Comparison of ENCODE assay signal across 1 cellular context in genomic region chr12:91007531-91008290, GRCh38.
TF ChIP-seq lines count a peak whose summit lies in the region.

No MANE protein-coding gene starts in this region.

TF ChIP-seq in HepG2, 621 proteins besides CTCF, POLR2A, EP300 and RAD21:
- TF ChIP-seq ZNF282 (IDR thresholded peaks at IDR 0.05; ENCODE audit: partially characterized antibody) (no peak), ZNF224 (CRISPR knock-in tag; IDR thresholded peaks at IDR 0.05) (no peak), HNF4A (CRISPR knock-in tag; IDR thresholded peaks at IDR 0.05) (no peak), IKZF5 (CRISPR knock-in tag; IDR thresholded peaks at IDR 0.05) (no peak), ZNF567 (CRISPR knock-in tag; IDR thresholded peaks at IDR 0.05; ENCODE audit: borderline replicate concordance) (no peak), ZBTB7A (CRISPR knock-in tag; IDR thresholded peaks at IDR 0.05) (no peak), FOSL2 (CRISPR knock-in tag; IDR thresholded peaks at IDR 0.05) (no peak), ZFAT (CRISPR knock-in tag; conservative IDR thresholded peaks at IDR 0.05) (no peak), MTF1 (CRISPR knock-in tag; IDR thresholded peaks at IDR 0.05) (no peak), HNRNPH1 (optimal IDR thresholded peaks at IDR 0.05; ENCODE audit: low read depth, low read length) (no peak), ZNF547 (CRISPR knock-in tag; IDR thresholded peaks at IDR 0.05) (no peak), ZNF800 (CRISPR knock-in tag; IDR thresholded peaks at IDR 0.05) (no peak), FOXK2 (IDR thresholded peaks at IDR 0.05) (no peak), HOXA7 (CRISPR knock-in tag; IDR thresholded peaks at IDR 0.05) (no peak), SETDB1 (CRISPR knock-in tag; IDR thresholded peaks at IDR 0.05; ENCODE audit: borderline replicate concordance) (no peak), CENPX (CRISPR knock-in tag; IDR thresholded peaks at IDR 0.05) (no peak)
